1 cellular context compared by ENCODE assay signal in genomic region chr17:47066841-47067682, GRCh38.
TF ChIP-seq lines count a peak whose summit lies in the region.

No MANE protein-coding gene starts in this region.

TF ChIP-seq in SK-N-SH treated with all-trans-retinoic acid at 6 μM for 48 hours, 23 proteins besides CTCF, POLR2A, EP300 and RAD21 (continued from another document):
- TF ChIP-seq CREB5 (CRISPR knock-in tag; IDR thresholded peaks at IDR 0.05; ENCODE audit: low read depth) (peak; percentile 58; the same call in 1 of the 2 replicates), ZNF8 (CRISPR knock-in tag; IDR thresholded peaks at IDR 0.05) (peak; percentile 52; the same call in 1 of the 2 replicates), ZC3H10 (CRISPR knock-in tag; IDR thresholded peaks at IDR 0.05) (0 out of 2 replicates have a peak, but pooled peaks have one; percentile 5), PATZ1 (CRISPR knock-in tag; IDR thresholded peaks at IDR 0.05; ENCODE audit: borderline replicate concordance) (peak; percentile 96)
